Comparison of ENCODE assay signal across 3 cellular contexts in genomic region chr15:67253103-67253502, GRCh38.
TF ChIP-seq lines count a peak whose summit lies in the region.

No MANE protein-coding gene starts in this region.

TF ChIP-seq in A549, 52 proteins besides CTCF, POLR2A, EP300 and RAD21:
- TF ChIP-seq FOSL2 (IDR thresholded peaks at IDR 0.05) = no peak
- peak; percentile 34; the same call in 1 of the 2 replicates for TF ChIP-seq FOSL2 (CRISPR knock-in tag; IDR thresholded peaks at IDR 0.05)
- no peak for TF ChIP-seq EHF (CRISPR knock-in tag; IDR thresholded peaks at IDR 0.05)
TF ChIP-seq in A549: peak in this region for 1.

TF ChIP-seq in HEK293, 187 proteins besides CTCF, POLR2A, EP300 and RAD21:
- TF ChIP-seq ZNF398 (tag by site-specific recombination; IDR thresholded peaks at IDR 0.05) (no peak), SCRT2 (tag by site-specific recombination; IDR thresholded peaks at IDR 0.05) (peak; percentile 59), ZNF280D (tag by site-specific recombination; IDR thresholded peaks at IDR 0.05) (0 out of 2 replicates have a peak, but pooled peaks have one; percentile 29), ZNF561 (tag by site-specific recombination; IDR thresholded peaks at IDR 0.05; ENCODE audit: borderline replicate concordance) (no peak), ZNF146 (tag by site-specific recombination; IDR thresholded peaks at IDR 0.05) (0 out of 2 replicates have a peak, but pooled peaks have one; percentile 8), ZBTB48 (tag by site-specific recombination; IDR thresholded peaks at IDR 0.05) (0 out of 2 replicates have a peak, but pooled peaks have one; percentile 32), ZNF121 (tag by site-specific recombination; IDR thresholded peaks at IDR 0.05) (peak; percentile 98), HIC1 (tag by site-specific recombination; IDR thresholded peaks at IDR 0.05) (peak; percentile 75; the same call in 1 of the 2 replicates), ZNF600 (tag by site-specific recombination; IDR thresholded peaks at IDR 0.05) (peak; percentile 52; the same call in 1 of the 2 replicates), PATZ1 (tag by site-specific recombination; IDR thresholded peaks at IDR 0.05) (0 out of 2 replicates have a peak, but pooled peaks have one; percentile 13)
TF ChIP-seq in HEK293: peak in this region for 8.

TF ChIP-seq in GM12878, 131 proteins besides CTCF, POLR2A, EP300 and RAD21:
- TF ChIP-seq BCL11A (IDR thresholded peaks at IDR 0.05; ENCODE audit: low read depth, low read length) = no peak
- TF ChIP-seq PRDM15 (CRISPR knock-in tag; IDR thresholded peaks at IDR 0.05) = no peak
- TF ChIP-seq POLR2AphosphoS2 (IDR thresholded peaks at IDR 0.05; ENCODE audit: low read depth, low read length) = no peak
- no peak for TF ChIP-seq SMC3 (IDR thresholded peaks at IDR 0.05; ENCODE audit: borderline replicate concordance, low read length)
- TF ChIP-seq SMAD1 (IDR thresholded peaks at IDR 0.05; ENCODE audit: low read depth, partially characterized antibody) = no peak
- no peak for TF ChIP-seq ATF2 (IDR thresholded peaks at IDR 0.05; ENCODE audit: low read length)
- no peak for TF ChIP-seq IKZF1 (conservative IDR thresholded peaks at IDR 0.05)
